8 cellular contexts compared by ENCODE assay signal in genomic region chr6:31901953-31902643, GRCh38.
DNase-seq lines count a peak whose midpoint lies in the region; ATAC-seq and TF ChIP-seq lines count a peak whose summit lies in the region.

Gene ZBTB12 (minus strand): TSS chr6:31902086. CDS start chr6:31901305, 781 bp downstream.

- H3K27ac ChIP-seq in coronary artery = peak within 1 kb of the TSS; percentile 59 to 79

- peak within 1 kb of the TSS; percentile 74 for H3K4me3 ChIP-seq in coronary artery

- ATAC-seq in GM18502 (IDR thresholded peaks at IDR 0.05; ENCODE audit: poor library complexity, unreplicated experiment) (peak; percentile 54), HG03457 (IDR thresholded peaks at IDR 0.05; ENCODE audit: unreplicated experiment) (peak; percentile 32), HG03196 (IDR thresholded peaks at IDR 0.05; ENCODE audit: unreplicated experiment) (no peak)

- peak; percentile 68 for DNase-seq in NCI-H526 treated with DMSO at 0.1 percent for 48 hours (lab: John Stamatoyannopoulos, UW)
- peak; percentile 78 for DNase-seq in activated CD4-positive, alpha-beta T cell treated with anti-CD3 and anti-CD28 coated beads, Interleukin-2, amount 50 U/mL, for 1 hour
- peak; percentile 96 for DNase-seq in coronary artery (ENCODE audit: low spot score)
- DNase-seq in left kidney (ENCODE audit: low read depth, low spot score) = peak; percentile 99
- peak; percentile 55 to 84 (median 72) for DNase-seq in stimulated activated CD4-positive, alpha-beta T cell treated with anti-CD3 and anti-CD28 coated beads, Interleukin-1b, Interleukin-23, amount 100 ng/mL, for 24 hours (ENCODE audit: low read depth in 4 of 4, low spot score in 1 of 4)

- no peak for TF ChIP-seq CTCF in coronary artery (IDR thresholded peaks at IDR 0.05)
